10 cellular contexts compared by ENCODE assay signal in genomic region chr4:165331316-165331715, GRCh38. TPM values are rescaled to one million over a fixed set of nuclear protein-coding genes. Genes with fewer than 3 reads are reported as not detected.
DNase-seq lines count a peak whose midpoint lies in the region; ATAC-seq and TF ChIP-seq lines count a peak whose summit lies in the region.
"Had no signal": no experiment of that assay in that cellular context is flagged by ENCODE, and none has a peak within 500 bp of the region (broad histone marks: within the 10 kb centered on the region; RNA-seq: fewer than 3 reads in every experiment).

No MANE protein-coding gene starts in this region.

- H3K9me2 ChIP-seq in SU-DHL-6 (replicated peaks; ENCODE audit: insufficient read depth, low read length) = no peaks in the 10 kb centered on the region

- peaks cover 40% of the 10 kb centered on the region for H3K36me3 Mint-ChIP-seq in activated CD8-positive, alpha-beta memory T cell treated with anti-CD3 and anti-CD28 coated beads, Interleukin-2, amount 10 ng/mL, durations not matched to agents 7 days and 5 days

- H2AFZ ChIP-seq in SU-DHL-6 (ENCODE audit: low read depth, low read length, severe bottlenecking) = no peak overlapping the region

- H3F3A ChIP-seq in SU-DHL-6 (ENCODE audit: insufficient read depth) = peaks cover 20% of the 10 kb centered on the region; the same call in 1 of the 2 replicates

- H4K20me1 ChIP-seq in SU-DHL-6 (ENCODE audit: low read depth, low read length) = peaks cover 70% of the 10 kb centered on the region

- no peaks in the 10 kb centered on the region for H3K27me3 Mint-ChIP-seq in activated CD8-positive, alpha-beta memory T cell treated with anti-CD3 and anti-CD28 coated beads, Interleukin-2, amount 10 ng/mL, durations not matched to agents 7 days and 5 days

- H3K4me3 Mint-ChIP-seq in activated CD8-positive, alpha-beta memory T cell treated with anti-CD3 and anti-CD28 coated beads, Interleukin-2, amount 10 ng/mL, durations not matched to agents 7 days and 5 days = peak overlapping the region; percentile 41

- no peaks in the 10 kb centered on the region for H3K9me3 Mint-ChIP-seq in activated CD8-positive, alpha-beta memory T cell treated with anti-CD3 and anti-CD28 coated beads, Interleukin-2, amount 10 ng/mL, durations not matched to agents 7 days and 5 days (ENCODE audit: low read depth)

- H3K27ac ChIP-seq in SU-DHL-6 (ENCODE audit: low read depth, low read length) (no peak overlapping the region), epithelial cell of prostate (peak overlapping the region; percentile 97)

- peak overlapping the region; percentile 66 for H3K27ac Mint-ChIP-seq in activated CD8-positive, alpha-beta memory T cell treated with anti-CD3 and anti-CD28 coated beads, Interleukin-2, amount 10 ng/mL, durations not matched to agents 7 days and 5 days

- H3K4me2 ChIP-seq in SU-DHL-6 (ENCODE audit: low read depth, low read length, poor library complexity, severe bottlenecking) = peak overlapping the region; percentile 84

- DNase-seq in activated CD8-positive, alpha-beta memory T cell treated with anti-CD3 and anti-CD28 coated beads, Interleukin-2, amount 10 ng/mL, durations not matched to agents 7 days and 5 days = no peak
- DNase-seq in activated CD8-positive, alpha-beta memory T cell treated with anti-CD3 and anti-CD28 coated beads, Interleukin-2, amount 50 U/mL, for 4 hours = no peak
- DNase-seq in epithelial cell of prostate (ENCODE audit: low read depth, low spot score) = no peak
- no peak for DNase-seq in skeletal muscle cell (ENCODE audit: low read depth)
- DNase-seq in midbrain (lab: John Stamatoyannopoulos, UW) = no peak
- DNase-seq in C1 segment of cervical spinal cord (lab: John Stamatoyannopoulos, UW) = no peak
- DNase-seq: NCI-H146; stimulated activated CD4-positive, alpha-beta T cell treated with anti-CD3 and anti-CD28 coated beads, Interleukin-4, amount 100 ng/mL, for 4 hours had no signal

- no peak overlapping the region for H3K4me3 ChIP-seq in SU-DHL-6 (ENCODE audit: insufficient read depth, low read length, poor library complexity, severe bottlenecking)
- peak overlapping the region; percentile 99 for H3K4me3 ChIP-seq in skeletal muscle cell (ENCODE audit: low read depth, low read length)

- TF ChIP-seq CTCF in SU-DHL-6 (IDR thresholded peaks at IDR 0.05; ENCODE audit: insufficient read depth, low read length, poor library complexity, severe bottlenecking) = no peak

- H3K27me3 ChIP-seq in SU-DHL-6 (ENCODE audit: low read length) = no peaks in the 10 kb centered on the region

- peaks cover 42% of the 10 kb centered on the region for H3K4me1 Mint-ChIP-seq in activated CD8-positive, alpha-beta memory T cell treated with anti-CD3 and anti-CD28 coated beads, Interleukin-2, amount 10 ng/mL, durations not matched to agents 7 days and 5 days

- no peak for ATAC-seq in activated CD8-positive, alpha-beta memory T cell treated with anti-CD3 and anti-CD28 coated beads, Interleukin-2, amount 10 ng/mL, durations not matched to agents 7 days and 5 days
- no peak for ATAC-seq in GM18517 (IDR thresholded peaks at IDR 0.05; ENCODE audit: unreplicated experiment)

- H3K9me3 ChIP-seq in SU-DHL-6 (ENCODE audit: insufficient read depth, low read length) = no peaks in the 10 kb centered on the region

- CTCF ChIA-PET in activated CD8-positive, alpha-beta memory T cell treated with anti-CD3 and anti-CD28 coated beads, Interleukin-2, amount 10 ng/mL, durations not matched to agents 7 days and 5 days (lab: Charles Lee) = interaction anchor here (1.5 to 1.8 kb wide), 3 partner anchors 9 to 219 kb away, joined by 3 to 5 read pairs (median 4); partner anchors contain the start of gene TMEM192

- 0 out of 2 replicates have a peak overlapping the region, but pooled peaks have one; percentile 72 for H3K9ac ChIP-seq in SU-DHL-6 (ENCODE audit: low read length)

- H3K79me2 ChIP-seq in SU-DHL-6 (ENCODE audit: insufficient read depth, low read length) = peaks cover 88% of the 10 kb centered on the region

- H3K36me3 ChIP-seq in SU-DHL-6 (ENCODE audit: low read length) = peaks cover 57% of the 10 kb centered on the region

RNA-seq across cellular contexts. Expression of gene MSMO1, which starts 3.8 kb away (rescaled TPM):
- total RNA-seq in activated CD8-positive, alpha-beta memory T cell treated with anti-CD3 and anti-CD28 coated beads, Interleukin-2, amount 10 ng/mL, durations not matched to agents 7 days and 5 days = 10 to 100 TPM; 56.7 to 78.9 TPM

RNA-seq across cellular contexts. Expression of gene CPE, which starts 47.5 kb away (rescaled TPM):
- not detected for total RNA-seq in activated CD8-positive, alpha-beta memory T cell treated with anti-CD3 and anti-CD28 coated beads, Interleukin-2, amount 10 ng/mL, durations not matched to agents 7 days and 5 days
